ENCODE assay signal across 8 cellular contexts in genomic region chr3:45553469-45553974, GRCh38. TPM values are rescaled to one million over a fixed set of nuclear protein-coding genes. Genes with fewer than 3 reads are reported as not detected.
A peak's percentile ranks its signal among the peaks of the same experiment; 100 is the strongest.
DNase-seq lines count a peak whose midpoint lies in the region; ATAC-seq and TF ChIP-seq lines count a peak whose summit lies in the region.

No MANE protein-coding gene starts in this region.

- H3K9me3 Mint-ChIP-seq in chondrocyte (ENCODE audit: low read depth) (no peaks in the 10 kb centered on the region), mesothelial cell of epicardium (no peaks in the 10 kb centered on the region)

- H3K4me1 Mint-ChIP-seq in chondrocyte (ENCODE audit: low read depth) (peaks cover 52% of the 10 kb centered on the region), mesothelial cell of epicardium (peaks cover 29% of the 10 kb centered on the region)

- peak; percentile 44 for ATAC-seq in GM19452 (IDR thresholded peaks at IDR 0.05; ENCODE audit: unreplicated experiment)
- ATAC-seq in HG03175 (IDR thresholded peaks at IDR 0.05; ENCODE audit: unreplicated experiment): no peak
- ATAC-seq in GM19455 (IDR thresholded peaks at IDR 0.05; ENCODE audit: unreplicated experiment): no peak

- no peaks in the 10 kb centered on the region for H3K36me3 Mint-ChIP-seq in chondrocyte (ENCODE audit: low read depth)
- H3K36me3 Mint-ChIP-seq in mesothelial cell of epicardium: no peaks in the 10 kb centered on the region

- H3K27me3 Mint-ChIP-seq in chondrocyte (ENCODE audit: low read depth) (no peaks in the 10 kb centered on the region), mesothelial cell of epicardium (ENCODE audit: low read depth) (no peaks in the 10 kb centered on the region)

- no peak for TF ChIP-seq CTCF in chondrocyte (IDR thresholded peaks at IDR 0.05)
- no peak for TF ChIP-seq CTCF in mesothelial cell of epicardium (IDR thresholded peaks at IDR 0.05; ENCODE audit: unreplicated experiment)

- H3K4me3 Mint-ChIP-seq in chondrocyte (ENCODE audit: unreplicated experiment): peak overlapping the region; percentile 25
- no peak overlapping the region for H3K4me3 Mint-ChIP-seq in mesothelial cell of epicardium

- H3K27ac Mint-ChIP-seq in chondrocyte (ENCODE audit: unreplicated experiment) (peak overlapping the region; percentile 87), mesothelial cell of epicardium (peak overlapping the region; percentile 41)

- DNase-seq in NCI-H2171 (lab: John Stamatoyannopoulos, UW) (peak; percentile 62), chondrocyte (ENCODE audit: low spot score) (peak; percentile 32), mesothelial cell of epicardium (ENCODE audit: low spot score in 2 of 2, unreplicated experiment in 2 of 2) (no peak), RKO (ENCODE audit: low spot score) (no peak), NCI-H128 (lab: John Stamatoyannopoulos, UW; ENCODE audit: unreplicated experiment) (no peak)

RNA-seq across cellular contexts. Expression of gene LIMD1, which starts 41.0 kb away (rescaled TPM):
- 20.0 to 32.0 TPM (median 29.6 TPM) in 3 replicates for total RNA-seq in chondrocyte
- total RNA-seq in mesothelial cell of epicardium: 27.8 to 28.7 TPM (median 27.8 TPM) in 3 replicates

Comparison
In these comparisons a context has a peak if more than half of its experiments do, and no peak if none do; other contexts are left out.
1. DNase-seq: peak in NCI-H2171 (single experiment) and chondrocyte (single experiment); none in mesothelial cell of epicardium (0 of 2), RKO (single experiment) and NCI-H128 (single experiment).